In the genomic region with DNA sequence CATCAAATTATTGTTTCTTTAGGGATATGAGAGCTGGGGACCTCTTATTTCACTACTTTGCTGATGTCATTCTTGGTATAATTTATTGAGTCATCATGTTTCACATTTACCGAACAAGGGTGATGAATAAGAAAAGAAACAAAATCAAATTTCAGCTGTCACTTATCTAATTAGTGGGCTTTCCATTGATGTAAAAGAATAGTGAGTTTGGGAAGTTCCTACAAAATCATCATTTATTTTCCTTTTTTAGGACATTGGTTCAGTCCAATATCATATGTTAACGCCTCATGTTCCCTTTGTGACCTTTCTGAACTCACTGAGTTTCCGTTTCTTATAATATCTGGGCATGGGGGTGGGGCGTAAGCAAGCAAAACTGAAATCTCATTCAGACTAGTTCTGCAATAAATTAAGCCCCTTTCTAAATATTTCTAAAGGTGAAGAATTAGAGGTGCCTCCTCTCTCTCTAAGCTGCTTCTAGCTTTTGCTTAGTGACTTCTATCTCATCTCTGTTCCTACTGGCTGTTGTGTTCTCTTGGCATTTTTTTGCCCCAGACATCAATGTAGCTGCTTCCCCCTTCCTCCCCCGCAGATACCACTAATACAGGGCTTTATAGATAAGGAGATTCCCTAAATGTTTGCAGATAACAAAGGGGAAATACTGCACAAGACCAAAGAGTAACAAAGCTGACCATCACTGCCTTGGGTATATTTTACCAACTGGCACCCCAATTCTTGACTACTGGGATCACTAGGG, we compare ENCODE assay signal across 17 cellular contexts.
DNase-seq lines count a peak whose midpoint lies in the region; ATAC-seq lines count a peak whose summit lies in the region.
"Had no signal": no experiment of that assay in that cellular context is flagged by ENCODE, and none has a peak within 500 bp of the region (broad histone marks: within the 10 kb centered on the region; RNA-seq: fewer than 3 reads in every experiment).

No MANE protein-coding gene starts in this region.

- DNase-seq in activated CD4-positive, CD25-positive, alpha-beta regulatory T cell treated with anti-CD3 and anti-CD28 coated beads, Interleukin-2, amount 50 U/mL, for 72 hours, result no peak
- DNase-seq in NCI-H226 (peak; percentile 6), iris pigment epithelial cell (ENCODE audit: low read depth) (peak; percentile 24), RKO (ENCODE audit: low spot score) (no peak), NCI-H2107 treated with DMSO at 0.1 percent for 48 hours (lab: John Stamatoyannopoulos, UW; ENCODE audit: unreplicated experiment) (no peak)
- DNase-seq: cerebellar nuclear complex, DMS79 treated with DMSO at 0.1 percent for 48 hours, foreskin melanocyte, GM23248, KBM-7, left ventricle myocardium inferior, NCI-H1436, PC-9, posterior cingulate gyrus had no signal

- peak; percentile 71 to 78 for ATAC-seq in activated CD4-positive, CD25-positive, alpha-beta regulatory T cell treated with anti-CD3 and anti-CD28 coated beads, Interleukin-2, amount 50 U/mL, for 24 hours
- ATAC-seq in GM19351 (IDR thresholded peaks at IDR 0.05; ENCODE audit: unreplicated experiment) (peak; percentile 63), HG02884 (IDR thresholded peaks at IDR 0.05; ENCODE audit: unreplicated experiment) (no peak)

Comparison
In these comparisons a context has a peak if more than half of its experiments do, and no peak if none do; other contexts are left out.
1. DNase-seq: peak in NCI-H226 (single experiment) and iris pigment epithelial cell (single experiment); none in activated CD4-positive, CD25-positive, alpha-beta regulatory T cell treated with anti-CD3 and anti-CD28 coated beads, Interleukin-2, amount 50 U/mL, for 72 hours (single experiment), RKO (single experiment) and NCI-H2107 treated with DMSO at 0.1 percent for 48 hours (single experiment).